ENCODE assay signal across 23 cellular contexts in genomic region chr1:52435211-52435610, GRCh38.
"Had no signal": no experiment of that assay in that cellular context is flagged by ENCODE, and none has a peak within 500 bp of the region (broad histone marks: within the 10 kb centered on the region; RNA-seq: fewer than 3 reads in every experiment).

No MANE protein-coding gene starts in this region.

- H3K4me1 ChIP-seq: esophagus squamous epithelium, gastrocnemius medialis, lower lobe of right lung, right lobe of liver, tibial artery had no signal

- H3K36me3 ChIP-seq: ovary had no signal

- DNase-seq: dermis blood vessel endothelial cell; effector memory CD4-positive, alpha-beta T cell; esophagus squamous epithelium; gastrocnemius medialis; head of caudate nucleus; left ventricle myocardium superior; lower lobe of right lung; natural killer cell; occipital lobe; ovary; right lobe of liver; small intestine; stimulated activated CD4-positive, alpha-beta T cell treated with anti-CD3 and anti-CD28 coated beads, Interleukin-15, amount 100 ng/mL, for 24 hours; stimulated activated CD4-positive, alpha-beta T cell treated with anti-CD3 and anti-CD28 coated beads, Interleukin-2, amount 100 ng/mL, for 48 hours; stimulated activated naive CD4-positive, alpha-beta T cell; substantia nigra; tibial artery had no signal

- H3K27ac ChIP-seq: coronary artery, esophagus squamous epithelium, gastrocnemius medialis, lower lobe of right lung, ovary, right lobe of liver, tibial artery had no signal

- H3K27me3 ChIP-seq: esophagus squamous epithelium, gastrocnemius medialis, ovary, right lobe of liver, testis, tibial artery had no signal

- H3K4me1 Mint-ChIP-seq: natural killer cell had no signal

- H3K9me3 Mint-ChIP-seq: natural killer cell, type B pancreatic cell had no signal

- FAIRE-seq: endometrium, keratinocyte, small intestine, urothelium cell line had no signal

- H3K4me3 Mint-ChIP-seq: natural killer cell, type B pancreatic cell had no signal

- H3K9me3 ChIP-seq: esophagus squamous epithelium, gastrocnemius medialis, lower lobe of right lung, ovary, right lobe of liver, testis, tibial artery had no signal

- H3K27me3 Mint-ChIP-seq: type B pancreatic cell had no signal

- H3K4me3 ChIP-seq: coronary artery, esophagus squamous epithelium, gastrocnemius medialis, lower lobe of right lung, ovary, right lobe of liver, testis, tibial artery had no signal

- H3K27ac Mint-ChIP-seq: type B pancreatic cell had no signal
